ENCODE assay signal across 24 cellular contexts in genomic region chr2:27284989-27285388, GRCh38. TPM values are rescaled to one million over a fixed set of nuclear protein-coding genes. Genes with fewer than 3 reads are reported as not detected.
"Had no signal": no experiment of that assay in that cellular context is flagged by ENCODE, and none has a peak within 500 bp of the region (broad histone marks: within the 10 kb centered on the region; RNA-seq: fewer than 3 reads in every experiment).

No MANE protein-coding gene starts in this region.

- H3K4me1 ChIP-seq: prostate gland, suprapubic skin, uterus had no signal

- H3K27ac ChIP-seq: hepatocyte, neural progenitor cell, ovary, prostate gland, suprapubic skin, thyroid gland, uterus had no signal

- H3K9me3 ChIP-seq: mucosa of descending colon, ovary, prostate gland, suprapubic skin, thyroid gland, uterus had no signal

- H3K27me3 ChIP-seq: ovary, thyroid gland, uterus had no signal

- ATAC-seq: esophagus mucosa, left colon, mucosa of descending colon, natural killer cell had no signal

- DNase-seq: cortex of kidney; effector memory CD4-positive, alpha-beta T cell; kidney; left colon; mammary epithelial cell; mucosa of descending colon; natural killer cell; nucleus accumbens; ovary; stimulated activated CD4-positive, alpha-beta T cell treated with anti-CD3 and anti-CD28 coated beads, Interleukin-2, amount 100 ng/mL, for 48 hours; stimulated activated naive CD4-positive, alpha-beta T cell treated with Interleukin-2 at 50 U/mL for 16 hours; thyroid gland; uterus had no signal

- H3K4me3 ChIP-seq: dorsolateral prefrontal cortex, hepatocyte, mucosa of descending colon, neural progenitor cell, ovary, prostate gland, smooth muscle cell, suprapubic skin, thyroid gland, uterus had no signal

RNA-seq across cellular contexts. Expression of gene TRIM54, which starts 2.8 kb away (rescaled TPM):
- total RNA-seq: frontal cortex, hepatocyte, lower leg skin, mammary epithelial cell, mesenteric fat pad, suprapubic skin had no signal
- polyA plus RNA-seq: fibroblast of lung, hepatocyte, mammary epithelial cell, smooth muscle cell had no signal

RNA-seq across cellular contexts. Expression of gene DNAJC5G, which starts 9.8 kb away (rescaled TPM):
- total RNA-seq: esophagus mucosa, fibroblast of lung, frontal cortex, hepatocyte, kidney, left colon, lower leg skin, mammary epithelial cell, mesenteric fat pad, natural killer cell, smooth muscle cell, suprapubic skin had no signal
- polyA plus RNA-seq: fibroblast of lung, hepatocyte, mammary epithelial cell, smooth muscle cell had no signal

RNA-seq across cellular contexts. Expression of gene SLC30A3, which starts 22.1 kb away (rescaled TPM):
- total RNA-seq: esophagus mucosa, left colon, mesenteric fat pad, natural killer cell, smooth muscle cell, suprapubic skin had no signal
- polyA plus RNA-seq: hepatocyte had no signal

RNA-seq across cellular contexts. Expression of gene UCN, which starts 23.3 kb away (rescaled TPM):
- polyA plus RNA-seq: fibroblast of lung had no signal
